In the genomic region with DNA sequence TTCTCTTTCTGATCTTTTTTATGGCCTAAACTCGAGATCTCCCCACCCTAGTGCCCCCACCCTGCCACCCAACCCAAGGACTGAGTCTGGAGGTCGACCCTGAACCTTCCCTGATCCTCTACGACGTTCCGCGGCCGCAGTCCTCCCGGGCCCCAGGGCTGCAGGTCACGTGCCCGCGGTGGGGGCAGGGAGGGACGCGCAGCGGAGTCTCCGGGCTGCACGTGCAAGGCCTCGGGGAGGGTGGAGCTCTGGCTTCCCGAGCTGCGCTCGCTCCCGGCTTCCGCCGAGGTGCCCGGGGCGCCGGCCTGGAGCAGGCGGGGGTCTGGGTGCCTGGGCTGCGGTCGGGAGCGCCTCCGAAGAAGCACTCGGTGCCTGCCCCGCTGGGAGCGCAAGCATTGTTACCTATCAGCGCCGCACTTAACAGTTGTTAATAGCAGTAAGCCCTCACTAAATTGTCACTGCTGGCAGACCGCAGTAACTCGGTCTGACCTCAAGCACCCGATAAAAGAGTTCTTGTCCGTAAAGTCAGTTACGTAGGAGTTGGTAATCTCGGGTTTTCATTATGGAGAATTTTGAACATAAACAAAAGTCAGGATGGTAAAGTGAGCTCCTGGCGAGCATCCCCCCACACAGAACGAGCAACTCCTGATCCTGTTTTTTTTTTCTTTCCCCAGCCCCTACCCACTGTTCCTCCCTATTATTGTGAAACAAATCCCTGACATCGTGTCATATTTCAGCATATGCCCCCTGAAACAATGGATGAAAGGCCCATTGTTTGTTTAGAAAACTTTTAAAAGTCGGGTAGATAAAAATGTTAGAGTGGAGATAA, we compare ENCODE assay signal across 1 cellular context.
TF ChIP-seq lines count a peak whose summit lies in the region.

No MANE protein-coding gene starts in this region.

TF ChIP-seq in HepG2, 621 proteins besides CTCF, POLR2A, EP300 and RAD21 (continued from another document and continues in another):
- TF ChIP-seq, protein P1, sequence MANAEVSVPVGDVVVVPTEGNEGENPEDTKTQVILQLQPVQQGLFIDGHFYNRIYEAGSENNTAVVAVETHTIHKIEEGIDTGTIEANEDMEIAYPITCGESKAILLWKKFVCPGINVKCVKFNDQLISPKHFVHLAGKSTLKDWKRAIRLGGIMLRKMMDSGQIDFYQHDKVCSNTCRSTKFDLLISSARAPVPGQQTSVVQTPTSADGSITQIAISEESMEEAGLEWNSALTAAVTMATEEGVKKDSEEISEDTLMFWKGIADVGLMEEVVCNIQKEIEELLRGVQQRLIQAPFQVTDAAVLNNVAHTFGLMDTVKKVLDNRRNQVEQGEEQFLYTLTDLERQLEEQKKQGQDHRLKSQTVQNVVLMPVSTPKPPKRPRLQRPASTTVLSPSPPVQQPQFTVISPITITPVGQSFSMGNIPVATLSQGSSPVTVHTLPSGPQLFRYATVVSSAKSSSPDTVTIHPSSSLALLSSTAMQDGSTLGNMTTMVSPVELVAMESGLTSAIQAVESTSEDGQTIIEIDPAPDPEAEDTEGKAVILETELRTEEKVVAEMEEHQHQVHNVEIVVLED (CRISPR knock-in tag; IDR thresholded peaks at IDR 0.05; ENCODE audit: borderline replicate concordance): peak; percentile 63; the same call in 1 of the 2 replicates
- TF ChIP-seq ADNP (CRISPR knock-in tag; IDR thresholded peaks at IDR 0.05): 0 out of 2 replicates have a peak, but pooled peaks have one; percentile 64
- no peak for TF ChIP-seq CREM (IDR thresholded peaks at IDR 0.05)
- TF ChIP-seq CREM (CRISPR knock-in tag; IDR thresholded peaks at IDR 0.05): no peak
- TF ChIP-seq SRF (IDR thresholded peaks at IDR 0.05; ENCODE audit: low read depth, low read length): no peak
- peak; percentile 79 for TF ChIP-seq ZMYM4 (CRISPR knock-in tag; IDR thresholded peaks at IDR 0.05)
- peak; percentile 57 for TF ChIP-seq ZNF557 (CRISPR knock-in tag; IDR thresholded peaks at IDR 0.05)
- TF ChIP-seq, protein P2, sequence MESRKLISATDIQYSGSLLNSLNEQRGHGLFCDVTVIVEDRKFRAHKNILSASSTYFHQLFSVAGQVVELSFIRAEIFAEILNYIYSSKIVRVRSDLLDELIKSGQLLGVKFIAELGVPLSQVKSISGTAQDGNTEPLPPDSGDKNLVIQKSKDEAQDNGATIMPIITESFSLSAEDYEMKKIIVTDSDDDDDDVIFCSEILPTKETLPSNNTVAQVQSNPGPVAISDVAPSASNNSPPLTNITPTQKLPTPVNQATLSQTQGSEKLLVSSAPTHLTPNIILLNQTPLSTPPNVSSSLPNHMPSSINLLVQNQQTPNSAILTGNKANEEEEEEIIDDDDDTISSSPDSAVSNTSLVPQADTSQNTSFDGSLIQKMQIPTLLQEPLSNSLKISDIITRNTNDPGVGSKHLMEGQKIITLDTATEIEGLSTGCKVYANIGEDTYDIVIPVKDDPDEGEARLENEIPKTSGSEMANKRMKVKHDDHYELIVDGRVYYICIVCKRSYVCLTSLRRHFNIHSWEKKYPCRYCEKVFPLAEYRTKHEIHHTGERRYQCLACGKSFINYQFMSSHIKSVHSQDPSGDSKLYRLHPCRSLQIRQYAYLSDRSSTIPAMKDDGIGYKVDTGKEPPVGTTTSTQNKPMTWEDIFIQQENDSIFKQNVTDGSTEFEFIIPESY (CRISPR knock-in tag; IDR thresholded peaks at IDR 0.05): no peak
- no peak for TF ChIP-seq PBX3 (CRISPR knock-in tag; IDR thresholded peaks at IDR 0.05; ENCODE audit: borderline replicate concordance)
- peak; percentile 75; the same call in 1 of the 2 replicates for TF ChIP-seq MAF1 (CRISPR knock-in tag; IDR thresholded peaks at IDR 0.05; ENCODE audit: borderline replicate concordance)
- no peak for TF ChIP-seq ZNF326 (CRISPR knock-in tag; IDR thresholded peaks at IDR 0.05; ENCODE audit: borderline replicate concordance)
- no peak for TF ChIP-seq RFX3 (CRISPR knock-in tag; IDR thresholded peaks at IDR 0.05)
- TF ChIP-seq ZNF33B (CRISPR knock-in tag; IDR thresholded peaks at IDR 0.05): no peak; the same call in 1 of the 2 replicates
- peak; percentile 98; the same call in 1 of the 2 replicates for TF ChIP-seq EEA1 (CRISPR knock-in tag; IDR thresholded peaks at IDR 0.05; ENCODE audit: borderline replicate concordance)
- TF ChIP-seq, protein P3, sequence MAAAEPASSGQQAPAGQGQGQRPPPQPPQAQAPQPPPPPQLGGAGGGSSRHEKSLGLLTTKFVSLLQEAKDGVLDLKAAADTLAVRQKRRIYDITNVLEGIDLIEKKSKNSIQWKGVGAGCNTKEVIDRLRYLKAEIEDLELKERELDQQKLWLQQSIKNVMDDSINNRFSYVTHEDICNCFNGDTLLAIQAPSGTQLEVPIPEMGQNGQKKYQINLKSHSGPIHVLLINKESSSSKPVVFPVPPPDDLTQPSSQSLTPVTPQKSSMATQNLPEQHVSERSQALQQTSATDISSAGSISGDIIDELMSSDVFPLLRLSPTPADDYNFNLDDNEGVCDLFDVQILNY (CRISPR knock-in tag; conservative IDR thresholded peaks at IDR 0.05): no peak
- TF ChIP-seq RARA (CRISPR knock-in tag; IDR thresholded peaks at IDR 0.05): peak; percentile 75
- no peak for TF ChIP-seq RARG (CRISPR knock-in tag; IDR thresholded peaks at IDR 0.05; ENCODE audit: low read depth)
- TF ChIP-seq ZNF768 (CRISPR knock-in tag; IDR thresholded peaks at IDR 0.05): peak; percentile 82
- TF ChIP-seq ZBTB4 (CRISPR knock-in tag; IDR thresholded peaks at IDR 0.05; ENCODE audit: borderline replicate concordance): peak; percentile 77; the same call in 1 of the 2 replicates
- no peak for TF ChIP-seq TRIM22 (IDR thresholded peaks at IDR 0.05)
- peak; percentile 31; the same call in 1 of the 2 replicates for TF ChIP-seq NFYB (CRISPR knock-in tag; IDR thresholded peaks at IDR 0.05)
- peak; percentile 68; the same call in 1 of the 2 replicates for TF ChIP-seq ZNF609 (CRISPR knock-in tag; IDR thresholded peaks at IDR 0.05; ENCODE audit: borderline replicate concordance)
- no peak for TF ChIP-seq TAF15 (IDR thresholded peaks at IDR 0.05; ENCODE audit: low read depth, low read length, poor library complexity, severe bottlenecking)
- no peak for TF ChIP-seq NONO (IDR thresholded peaks at IDR 0.05)
- TF ChIP-seq NONO (CRISPR knock-in tag; conservative IDR thresholded peaks at IDR 0.05): peak; percentile 84
- TF ChIP-seq, protein P4, sequence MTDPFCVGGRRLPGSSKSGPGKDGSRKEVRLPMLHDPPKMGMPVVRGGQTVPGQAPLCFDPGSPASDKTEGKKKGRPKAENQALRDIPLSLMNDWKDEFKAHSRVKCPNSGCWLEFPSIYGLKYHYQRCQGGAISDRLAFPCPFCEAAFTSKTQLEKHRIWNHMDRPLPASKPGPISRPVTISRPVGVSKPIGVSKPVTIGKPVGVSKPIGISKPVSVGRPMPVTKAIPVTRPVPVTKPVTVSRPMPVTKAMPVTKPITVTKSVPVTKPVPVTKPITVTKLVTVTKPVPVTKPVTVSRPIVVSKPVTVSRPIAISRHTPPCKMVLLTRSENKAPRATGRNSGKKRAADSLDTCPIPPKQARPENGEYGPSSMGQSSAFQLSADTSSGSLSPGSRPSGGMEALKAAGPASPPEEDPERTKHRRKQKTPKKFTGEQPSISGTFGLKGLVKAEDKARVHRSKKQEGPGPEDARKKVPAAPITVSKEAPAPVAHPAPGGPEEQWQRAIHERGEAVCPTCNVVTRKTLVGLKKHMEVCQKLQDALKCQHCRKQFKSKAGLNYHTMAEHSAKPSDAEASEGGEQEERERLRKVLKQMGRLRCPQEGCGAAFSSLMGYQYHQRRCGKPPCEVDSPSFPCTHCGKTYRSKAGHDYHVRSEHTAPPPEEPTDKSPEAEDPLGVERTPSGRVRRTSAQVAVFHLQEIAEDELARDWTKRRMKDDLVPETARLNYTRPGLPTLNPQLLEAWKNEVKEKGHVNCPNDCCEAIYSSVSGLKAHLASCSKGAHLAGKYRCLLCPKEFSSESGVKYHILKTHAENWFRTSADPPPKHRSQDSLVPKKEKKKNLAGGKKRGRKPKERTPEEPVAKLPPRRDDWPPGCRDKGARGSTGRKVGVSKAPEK (CRISPR knock-in tag; IDR thresholded peaks at IDR 0.05; ENCODE audit: borderline replicate concordance): peak; percentile 69; the same call in 1 of the 2 replicates
- TF ChIP-seq ZNF660 (CRISPR knock-in tag; IDR thresholded peaks at IDR 0.05; ENCODE audit: borderline replicate concordance, low read depth): no peak
- no peak for TF ChIP-seq GABPA (IDR thresholded peaks at IDR 0.05; ENCODE audit: low read depth, low read length)
- no peak for TF ChIP-seq GABPA (CRISPR knock-in tag; IDR thresholded peaks at IDR 0.05; ENCODE audit: low read depth)
